ENCODE assay signal across 16 cellular contexts in genomic region chr5:95871407-95871806, GRCh38. TPM values are rescaled to one million over a fixed set of nuclear protein-coding genes. Genes with fewer than 3 reads are reported as not detected.
DNase-seq lines count a peak whose midpoint lies in the region; ATAC-seq and TF ChIP-seq lines count a peak whose summit lies in the region.
"Had no signal": no experiment of that assay in that cellular context is flagged by ENCODE, and none has a peak within 500 bp of the region (broad histone marks: within the 10 kb centered on the region; RNA-seq: fewer than 3 reads in every experiment).

No MANE protein-coding gene starts in this region.

- peak overlapping the region; percentile 94 for H3K27ac Mint-ChIP-seq in activated CD8-positive, alpha-beta memory T cell treated with anti-CD3 and anti-CD28 coated beads, Interleukin-2, amount 10 ng/mL, durations not matched to agents 7 days and 5 days
- H3K27ac Mint-ChIP-seq in stimulated activated naive CD8-positive, alpha-beta T cell treated with anti-CD3 and anti-CD28 coated beads, Interleukin-15, Interleukin-2, amounts not matched to agents 100 ng/mL and 50 ng/mL, for 24 hours = peak overlapping the region; percentile 98
- peak overlapping the region in 1 of 2 donors; percentile 98 for H3K27ac Mint-ChIP-seq in stimulated activated naive CD8-positive, alpha-beta T cell treated with anti-CD3 and anti-CD28 coated beads, Interleukin-15, amount 100 ng/mL, for 72 hours
- peak overlapping the region; percentile 99 for H3K27ac Mint-ChIP-seq in activated naive CD8-positive, alpha-beta T cell treated with anti-CD3 and anti-CD28 coated beads for 36 hours

- H3K9me3 Mint-ChIP-seq in activated CD8-positive, alpha-beta memory T cell treated with anti-CD3 and anti-CD28 coated beads, Interleukin-2, amount 10 ng/mL, durations not matched to agents 7 days and 5 days (ENCODE audit: low read depth) = peaks cover 2% of the 10 kb centered on the region
- H3K9me3 Mint-ChIP-seq in stimulated activated naive CD8-positive, alpha-beta T cell treated with anti-CD3 and anti-CD28 coated beads, Interleukin-15, Interleukin-2, amounts not matched to agents 100 ng/mL and 50 ng/mL, for 24 hours = peaks cover 4% of the 10 kb centered on the region
- peaks cover 4 to 9% of the 10 kb centered on the region in 2 donors for H3K9me3 Mint-ChIP-seq in stimulated activated naive CD8-positive, alpha-beta T cell treated with anti-CD3 and anti-CD28 coated beads, Interleukin-15, amount 100 ng/mL, for 72 hours
- H3K9me3 Mint-ChIP-seq in activated naive CD8-positive, alpha-beta T cell treated with anti-CD3 and anti-CD28 coated beads for 36 hours = peaks cover 8% of the 10 kb centered on the region

- H3K27me3 ChIP-seq in dorsolateral prefrontal cortex = no peaks in the 10 kb centered on the region
- H3K27me3 ChIP-seq: Peyer's patch had no signal

- peaks cover 9% of the 10 kb centered on the region for H3K36me3 Mint-ChIP-seq in activated CD8-positive, alpha-beta memory T cell treated with anti-CD3 and anti-CD28 coated beads, Interleukin-2, amount 10 ng/mL, durations not matched to agents 7 days and 5 days
- no peaks in the 10 kb centered on the region for H3K36me3 Mint-ChIP-seq in stimulated activated naive CD8-positive, alpha-beta T cell treated with anti-CD3 and anti-CD28 coated beads, Interleukin-15, Interleukin-2, amounts not matched to agents 100 ng/mL and 50 ng/mL, for 24 hours (ENCODE audit: low read depth)
- peaks cover 6% of the 10 kb centered on the region for H3K36me3 Mint-ChIP-seq in activated naive CD8-positive, alpha-beta T cell treated with anti-CD3 and anti-CD28 coated beads for 36 hours

- no peaks in the 10 kb centered on the region for H3K27me3 Mint-ChIP-seq in activated CD8-positive, alpha-beta memory T cell treated with anti-CD3 and anti-CD28 coated beads, Interleukin-2, amount 10 ng/mL, durations not matched to agents 7 days and 5 days
- H3K27me3 Mint-ChIP-seq in stimulated activated naive CD8-positive, alpha-beta T cell treated with anti-CD3 and anti-CD28 coated beads, Interleukin-15, Interleukin-2, amounts not matched to agents 100 ng/mL and 50 ng/mL, for 24 hours = peaks cover 3% of the 10 kb centered on the region
- no peaks in the 10 kb centered on the region for H3K27me3 Mint-ChIP-seq in stimulated activated naive CD8-positive, alpha-beta T cell treated with anti-CD3 and anti-CD28 coated beads, Interleukin-15, amount 100 ng/mL, for 72 hours
- no peaks in the 10 kb centered on the region for H3K27me3 Mint-ChIP-seq in activated naive CD8-positive, alpha-beta T cell treated with anti-CD3 and anti-CD28 coated beads for 36 hours

- DNase-seq in activated CD8-positive, alpha-beta memory T cell treated with anti-CD3 and anti-CD28 coated beads, Interleukin-2, amount 10 ng/mL, durations not matched to agents 7 days and 5 days = no peak
- no peak for DNase-seq in activated CD8-positive, alpha-beta memory T cell treated with anti-CD3 and anti-CD28 coated beads, Interleukin-2, amount 50 U/mL, for 4 hours
- DNase-seq in stimulated activated naive CD8-positive, alpha-beta T cell treated with anti-CD3 and anti-CD28 coated beads, Interleukin-15, amount 100 ng/mL, for 72 hours = no peak
- DNase-seq in activated naive CD8-positive, alpha-beta T cell treated with anti-CD3 and anti-CD28 coated beads for 36 hours = no peak
- DNase-seq in dorsolateral prefrontal cortex (no peak), putamen (ENCODE audit: low spot score) (no peak)
- DNase-seq: DMS79 treated with DMSO at 0.1 percent for 48 hours; KG1; NCI-H1694 treated with DMSO at 0.1 percent for 48 hours; NCI-H2107; NCI-H510A; NCI-H748 treated with DMSO at 0.1 percent for 48 hours; NK-92 treated with Interleukin-12 subunit alpha and Interleukin-12 subunit beta, amount 100 ng/mL, for 24 hours; Peyer's patch had no signal

- no peak overlapping the region for H3K4me3 ChIP-seq in dorsolateral prefrontal cortex
- H3K4me3 ChIP-seq: Peyer's patch had no signal

- CTCF ChIA-PET in activated CD8-positive, alpha-beta memory T cell treated with anti-CD3 and anti-CD28 coated beads, Interleukin-2, amount 10 ng/mL, durations not matched to agents 7 days and 5 days (lab: Charles Lee) = interaction anchor here (0.9 to 2.7 kb wide), 4 partner anchors 12 to 29 kb away, joined by 3 to 13 read pairs (median 3); no protein-coding TSS in a partner anchor

- no peak for TF ChIP-seq CTCF in dorsolateral prefrontal cortex (IDR thresholded peaks at IDR 0.05 in 54 of 56, conservative IDR thresholded peaks at IDR 0.05 in 2 of 56; ENCODE audit: low read depth in 1 of 56, partially characterized antibody in 56 of 56)

- intact Hi-C loops in dorsolateral prefrontal cortex (cut with DNase I) = no loop called here

- no peak for ATAC-seq in activated CD8-positive, alpha-beta memory T cell treated with anti-CD3 and anti-CD28 coated beads, Interleukin-2, amount 10 ng/mL, durations not matched to agents 7 days and 5 days
- ATAC-seq in stimulated activated naive CD8-positive, alpha-beta T cell treated with anti-CD3 and anti-CD28 coated beads, Interleukin-15, amount 100 ng/mL, for 72 hours = no peak

- no peak overlapping the region for H3K4me3 Mint-ChIP-seq in activated CD8-positive, alpha-beta memory T cell treated with anti-CD3 and anti-CD28 coated beads, Interleukin-2, amount 10 ng/mL, durations not matched to agents 7 days and 5 days
- peak overlapping the region; percentile 64 for H3K4me3 Mint-ChIP-seq in stimulated activated naive CD8-positive, alpha-beta T cell treated with anti-CD3 and anti-CD28 coated beads, Interleukin-15, Interleukin-2, amounts not matched to agents 100 ng/mL and 50 ng/mL, for 24 hours
- H3K4me3 Mint-ChIP-seq in stimulated activated naive CD8-positive, alpha-beta T cell treated with anti-CD3 and anti-CD28 coated beads, Interleukin-15, amount 100 ng/mL, for 72 hours = no peak overlapping the region
- no peak overlapping the region for H3K4me3 Mint-ChIP-seq in activated naive CD8-positive, alpha-beta T cell treated with anti-CD3 and anti-CD28 coated beads for 36 hours

- H3K27ac ChIP-seq in dorsolateral prefrontal cortex = peak overlapping the region in 19 of 59 donors; percentile 1 to 85 (median 63)
- H3K27ac ChIP-seq: C4-2B, Peyer's patch had no signal

- peaks cover 38% of the 10 kb centered on the region for H3K4me1 Mint-ChIP-seq in activated CD8-positive, alpha-beta memory T cell treated with anti-CD3 and anti-CD28 coated beads, Interleukin-2, amount 10 ng/mL, durations not matched to agents 7 days and 5 days
- peaks cover 66% of the 10 kb centered on the region for H3K4me1 Mint-ChIP-seq in stimulated activated naive CD8-positive, alpha-beta T cell treated with anti-CD3 and anti-CD28 coated beads, Interleukin-15, Interleukin-2, amounts not matched to agents 100 ng/mL and 50 ng/mL, for 24 hours (ENCODE audit: low read depth)
- peaks cover 59% of the 10 kb centered on the region for H3K4me1 Mint-ChIP-seq in stimulated activated naive CD8-positive, alpha-beta T cell treated with anti-CD3 and anti-CD28 coated beads, Interleukin-15, amount 100 ng/mL, for 72 hours
- peaks cover 47% of the 10 kb centered on the region for H3K4me1 Mint-ChIP-seq in activated naive CD8-positive, alpha-beta T cell treated with anti-CD3 and anti-CD28 coated beads for 36 hours

RNA-seq across cellular contexts. Expression of gene GLRX, which starts 48.9 kb away (rescaled TPM):
- 10 to 100 TPM; 65.3 to 67.1 TPM for total RNA-seq in activated CD8-positive, alpha-beta memory T cell treated with anti-CD3 and anti-CD28 coated beads, Interleukin-2, amount 10 ng/mL, durations not matched to agents 7 days and 5 days
- total RNA-seq in activated naive CD8-positive, alpha-beta T cell treated with anti-CD3 and anti-CD28 coated beads for 36 hours = 10 to 100 TPM; 26.4 to 29.5 TPM
- total RNA-seq in dorsolateral prefrontal cortex = 100 to 1,000 TPM in 3 of 120 experiments, 10 to 100 TPM in 117; 13.7 to 109 (median 43.0) TPM
